Comparison of ENCODE assay signal across 19 cellular contexts in the genomic region with DNA sequence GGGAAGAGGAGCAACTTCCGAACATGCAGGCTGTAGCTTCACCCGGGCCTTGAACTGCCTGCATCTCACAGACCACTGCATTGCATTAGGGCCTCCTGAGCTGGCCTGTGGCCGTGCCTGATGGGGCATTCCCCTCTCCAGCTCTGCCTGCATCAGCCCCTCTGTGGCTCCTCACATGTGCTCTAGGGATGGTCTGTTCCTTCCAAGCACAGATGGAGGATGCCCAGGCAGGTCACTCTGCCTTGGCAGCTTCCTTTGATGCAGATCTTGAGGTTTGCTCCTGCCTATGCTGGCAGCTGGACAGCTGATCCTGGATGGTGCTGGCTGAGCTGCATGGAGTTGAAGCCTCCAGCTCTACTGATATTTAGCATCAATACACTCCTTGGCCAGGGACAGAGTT. TPM values are rescaled to one million over a fixed set of nuclear protein-coding genes. Genes with fewer than 3 reads are reported as not detected.
DNase-seq lines count a peak whose midpoint lies in the region; ATAC-seq and TF ChIP-seq lines count a peak whose summit lies in the region.
"Had no signal": no experiment of that assay in that cellular context is flagged by ENCODE, and none has a peak within 500 bp of the region (broad histone marks: within the 10 kb centered on the region; RNA-seq: fewer than 3 reads in every experiment).

No MANE protein-coding gene starts in this region.

- no peak for TF ChIP-seq POLR2A in adrenal gland (IDR thresholded peaks at IDR 0.05)
- no peak for TF ChIP-seq POLR2A in spleen (IDR thresholded peaks at IDR 0.05)

- H3K4me1 ChIP-seq in adrenal gland (replicated peaks in 1 of 2) (no peaks in the 10 kb centered on the region), spleen (peaks cover 0 to 10% (median 5%) of the 10 kb centered on the region in 6 donors)
- H3K4me1 ChIP-seq: SJSA1 had no signal

- ATAC-seq in activated T-cell treated with anti-CD3 and anti-CD28 coated beads, Interleukin-2, amount 50 U/mL, for 4 hours = no peak
- ATAC-seq in HG03469 (IDR thresholded peaks at IDR 0.05; ENCODE audit: unreplicated experiment) = no peak
- ATAC-seq: A549, K562, Right ventricle myocardium inferior had no signal

- no peaks in the 10 kb centered on the region for H3K27me3 Mint-ChIP-seq in activated T-cell treated with anti-CD3 and anti-CD28 coated beads, Interleukin-2, amount 50 U/mL, for 24 hours
- no peaks in the 10 kb centered on the region for H3K27me3 Mint-ChIP-seq in activated T-cell treated with anti-CD3 and anti-CD28 coated beads, Interleukin-2, amount 50 U/mL, for 4 hours (ENCODE audit: low read depth)
- H3K27me3 Mint-ChIP-seq: CD4-positive, CD25-positive, alpha-beta regulatory T cell had no signal

- H3K4me1 Mint-ChIP-seq in activated T-cell treated with anti-CD3 and anti-CD28 coated beads, Interleukin-2, amount 50 U/mL, for 24 hours (ENCODE audit: low read depth) = peaks cover 8% of the 10 kb centered on the region
- peaks cover 5% of the 10 kb centered on the region for H3K4me1 Mint-ChIP-seq in activated T-cell treated with anti-CD3 and anti-CD28 coated beads, Interleukin-2, amount 50 U/mL, for 4 hours (ENCODE audit: low read depth)

- H3K9me3 ChIP-seq in adrenal gland (replicated peaks in 1 of 3) = no peaks in the 10 kb centered on the region
- H3K9me3 ChIP-seq in spleen = no peaks in the 10 kb centered on the region
- no peaks in the 10 kb centered on the region for H3K9me3 ChIP-seq in MG63
- H3K9me3 ChIP-seq: A549, SJSA1 had no signal

- TF ChIP-seq CTCF in adrenal gland (IDR thresholded peaks at IDR 0.05) (no peak), spleen (IDR thresholded peaks at IDR 0.05 in 8 of 11, conservative IDR thresholded peaks at IDR 0.05 in 3 of 11) (no peak)

- no peak overlapping the region for H3K4me3 Mint-ChIP-seq in activated T-cell treated with anti-CD3 and anti-CD28 coated beads, Interleukin-2, amount 50 U/mL, for 24 hours
- no peak overlapping the region for H3K4me3 Mint-ChIP-seq in activated T-cell treated with anti-CD3 and anti-CD28 coated beads, Interleukin-2, amount 50 U/mL, for 4 hours
- H3K4me3 Mint-ChIP-seq: CD4-positive, CD25-positive, alpha-beta regulatory T cell; HFFc6 had no signal

- H3K27me3 ChIP-seq in adrenal gland (no peaks in the 10 kb centered on the region), spleen (replicated peaks in 1 of 7) (no peaks in the 10 kb centered on the region), MG63 (no peaks in the 10 kb centered on the region)
- H3K27me3 ChIP-seq: SJSA1 had no signal

- H3K36me3 ChIP-seq in adrenal gland (replicated peaks in 1 of 2) = peaks cover 0 to 40% of the 10 kb centered on the region in 2 donors
- peaks cover 0 to 100% (median 63%) of the 10 kb centered on the region in 6 donors for H3K36me3 ChIP-seq in spleen
- no peaks in the 10 kb centered on the region; the same call in none of the 2 replicates for H3K36me3 ChIP-seq in MG63
- H3K36me3 ChIP-seq: SJSA1 had no signal

- H3K27ac Mint-ChIP-seq in activated T-cell treated with anti-CD3 and anti-CD28 coated beads, Interleukin-2, amount 50 U/mL, for 24 hours = no peak overlapping the region
- H3K27ac Mint-ChIP-seq: HFFc6 had no signal

- H3K9me3 Mint-ChIP-seq in activated T-cell treated with anti-CD3 and anti-CD28 coated beads, Interleukin-2, amount 50 U/mL, for 24 hours = no peaks in the 10 kb centered on the region
- H3K9me3 Mint-ChIP-seq in activated T-cell treated with anti-CD3 and anti-CD28 coated beads, Interleukin-2, amount 50 U/mL, for 4 hours = no peaks in the 10 kb centered on the region
- H3K9me3 Mint-ChIP-seq: CD4-positive, CD25-positive, alpha-beta regulatory T cell; HFFc6 had no signal

- DNase-seq in activated T-cell treated with anti-CD3 and anti-CD28 coated beads, Interleukin-2, amount 50 U/mL, for 24 hours = peak; percentile 13
- DNase-seq in activated T-cell treated with anti-CD3 and anti-CD28 coated beads, Interleukin-2, amount 50 U/mL, for 4 hours = no peak
- DNase-seq in adrenal gland (peak in 4 of 7 donors; percentile 5 to 47 (median 14)), spleen (peak; percentile 56), dedifferentiated amniotic fluid mesenchymal stem cell (ENCODE audit: extremely low spot score) (no peak), MG63 (no peak)
- DNase-seq: CD4-positive, CD25-positive, alpha-beta regulatory T cell; DMS79; HFFc6; MM.1S; NCI-H1105; NCI-H2029 treated with DMSO at 0.1 percent for 48 hours; NCI-H226; NCI-H526 treated with DMSO at 0.1 percent for 48 hours had no signal

- H3K27ac ChIP-seq in adrenal gland (no peak overlapping the region), spleen (no peak overlapping the region)
- H3K27ac ChIP-seq: A549, SJSA1 had no signal

- WGBS in adrenal gland, 4 donors = 65 to 100% (median 75%) methylated on average over 1 to 3 of the region's 3 CpGs
- WGBS in spleen, 5 donors = 58 to 75% (median 67%) methylated on average over 2 to 3 of the region's 3 CpGs

- H3K4me3 ChIP-seq in adrenal gland = no peak overlapping the region
- H3K4me3 ChIP-seq in spleen = no peak overlapping the region
- no peak overlapping the region for H3K4me3 ChIP-seq in MG63
- H3K4me3 ChIP-seq: A549, K562, SJSA1 had no signal

- intact Hi-C loops in adrenal gland (cut with DNase I) = no loop called here
- intact Hi-C loops in spleen (cut with DNase I; ENCODE audit: low total_unique reads) = no loop called here

- H3K36me3 Mint-ChIP-seq in activated T-cell treated with anti-CD3 and anti-CD28 coated beads, Interleukin-2, amount 50 U/mL, for 24 hours (ENCODE audit: low read depth) = peaks cover 75% of the 10 kb centered on the region
- H3K36me3 Mint-ChIP-seq in activated T-cell treated with anti-CD3 and anti-CD28 coated beads, Interleukin-2, amount 50 U/mL, for 4 hours (ENCODE audit: insufficient read depth) = peaks cover 26% of the 10 kb centered on the region

RNA-seq across cellular contexts. Expression of a gene that starts 28.5 kb away (rescaled TPM):
- total RNA-seq in activated T-cell treated with anti-CD3 and anti-CD28 coated beads, Interleukin-2, amount 50 U/mL, for 4 hours = 10 to 100 TPM in 1 of 3 donors, 1 to 10 TPM in 2; 7.9 to 11.2 (median 9.0) TPM
- total RNA-seq in adrenal gland = 10 to 100 TPM; 16.9 to 64.1 (median 45.7) TPM
- polyA plus RNA-seq in adrenal gland = 10 to 100 TPM; 16.5 to 26.0 (median 18.7) TPM
- total RNA-seq in spleen = 10 to 100 TPM; 19.1 to 54.7 (median 26.5) TPM
- polyA plus RNA-seq in spleen = 10 to 100 TPM in 2 of 3 donors, 1 to 10 TPM in 1; 9.3 to 16.1 (median 12.9) TPM
- total RNA-seq in MG63 (2014; rRNA removed; shearing (Covaris generic); ENCODE audit: low replicate concordance) = 1.6 and 4.9 TPM in 2 replicates

RNA-seq across cellular contexts. Expression of a gene that starts 57.4 kb away (rescaled TPM):
- total RNA-seq in activated T-cell treated with anti-CD3 and anti-CD28 coated beads, Interleukin-2, amount 50 U/mL, for 4 hours = 10 to 100 TPM; 16.3 to 20.7 (median 18.4) TPM
- total RNA-seq in adrenal gland = 100 to 1,000 TPM in 1 of 8 donors, 10 to 100 TPM in 7; 42.8 to 109 (median 59.5) TPM
- 10 to 100 TPM; 10.3 to 63.5 (median 16.2) TPM for polyA plus RNA-seq in adrenal gland
- total RNA-seq in spleen = 10 to 100 TPM; 45.8 to 86.2 (median 51.3) TPM
- polyA plus RNA-seq in spleen = 10 to 100 TPM; 13.3 to 22.2 (median 16.6) TPM
- total RNA-seq in MG63 (2014; rRNA removed; shearing (Covaris generic); ENCODE audit: low replicate concordance) = 14.7 and 19.2 TPM in 2 replicates

Comparison
In these comparisons a context has a peak if more than half of its experiments do, and no peak if none do; other contexts are left out.
1. DNase-seq: peak in activated T-cell treated with anti-CD3 and anti-CD28 coated beads, Interleukin-2, amount 50 U/mL, for 24 hours (single experiment), adrenal gland (4 of 7) and spleen (single experiment); none in activated T-cell treated with anti-CD3 and anti-CD28 coated beads, Interleukin-2, amount 50 U/mL, for 4 hours (single experiment), dedifferentiated amniotic fluid mesenchymal stem cell (single experiment) and MG63 (single experiment).